Comparison of ENCODE assay signal across 8 cellular contexts in the genomic region with DNA sequence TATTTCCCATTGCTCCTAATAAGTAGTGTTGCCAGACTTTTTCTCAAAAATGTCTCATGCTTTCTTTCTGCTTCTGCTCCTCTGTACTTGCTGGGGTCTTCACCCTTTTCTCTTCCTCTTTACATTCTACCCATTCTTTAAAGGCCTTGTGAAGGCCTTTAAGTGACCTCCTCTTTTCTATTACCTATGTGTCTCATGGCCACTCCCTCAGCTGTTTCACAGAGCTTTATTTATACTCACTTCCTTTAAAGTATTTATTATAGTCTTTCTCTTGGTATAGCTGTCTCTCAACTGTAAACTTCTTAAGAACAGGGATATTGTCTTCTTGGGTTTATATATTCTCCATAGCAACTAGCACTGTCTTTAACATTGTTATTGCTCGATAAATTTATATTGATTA. TPM values are rescaled to one million over a fixed set of nuclear protein-coding genes. Genes with fewer than 3 reads are reported as not detected.
DNase-seq lines count a peak whose midpoint lies in the region; ATAC-seq, FAIRE-seq and TF ChIP-seq lines count a peak whose summit lies in the region.

No MANE protein-coding gene starts in this region.

- no peaks in the 10 kb centered on the region for H3K9me3 ChIP-seq in A549
- H3K9me3 ChIP-seq in HUES6 (ENCODE audit: control insufficient read depth, insufficient read depth, low read depth, low read length): no peaks in the 10 kb centered on the region
- no peaks in the 10 kb centered on the region for H3K9me3 ChIP-seq in K562 (replicated peaks; ENCODE audit: control insufficient read depth, insufficient read depth, low read depth, low read length)
- no peaks in the 10 kb centered on the region for H3K9me3 ChIP-seq in mesenchymal stem cell (ENCODE audit: control insufficient read depth, low read length)

- TF ChIP-seq POLR2A in A549 (IDR thresholded peaks at IDR 0.05; ENCODE audit: low read length) (no peak), K562 (conservative IDR thresholded peaks at IDR 0.05) (no peak)

- intact Hi-C loops in K562 (cut with micrococcal nuclease): loop anchor here (2.0 kb wide), 2 partner anchors 67 to 135 kb away; a partner anchor contains a TSS

- H3K4me3 ChIP-seq in A549 (peak overlapping the region; percentile 66), HUES6 (ENCODE audit: low read depth, low read length) (peak overlapping the region; percentile 75), K562 (peak overlapping the region; percentile 55), mesenchymal stem cell (ENCODE audit: insufficient read depth in 1 of 2, low read depth in 1 of 2, low read length in 2 of 2) (peak overlapping the region in 1 of 2 experiments; percentile 90)

- in situ Hi-C loops in K562 (cut with MboI): no loop called here

- peak overlapping the region; percentile 86 for H3K4me2 ChIP-seq in A549
- H3K4me2 ChIP-seq in K562 (ENCODE audit: insufficient read depth, low read length): peak overlapping the region; percentile 68
- H3K4me2 ChIP-seq in mesenchymal stem cell (ENCODE audit: low read length, poor library complexity, severe bottlenecking): peak overlapping the region; percentile 57

- H3K4ac ChIP-seq in mesenchymal stem cell (ENCODE audit: low read depth in 1 of 2, low read length in 2 of 2): no peak overlapping the region

- no peak for TF ChIP-seq RAD21 in A549 (conservative IDR thresholded peaks at IDR 0.05 in 1 of 2, IDR thresholded peaks at IDR 0.05 in 1 of 2)
- no peak for TF ChIP-seq RAD21 in K562 (CRISPR knock-in tag; conservative IDR thresholded peaks at IDR 0.05 in 1 of 2, IDR thresholded peaks at IDR 0.05 in 1 of 2)

- H3K36me3 ChIP-seq in HUES6 (ENCODE audit: control insufficient read depth, insufficient read depth, low read length): peaks cover 35% of the 10 kb centered on the region
- H3K36me3 ChIP-seq in K562 (ENCODE audit: control insufficient read depth, insufficient read depth, low read length): peaks cover 29% of the 10 kb centered on the region
- peaks cover 3 to 35% of the 10 kb centered on the region in 2 experiments for H3K36me3 ChIP-seq in mesenchymal stem cell (ENCODE audit: control insufficient read depth in 1 of 2, insufficient read depth in 2 of 2, low read depth in 1 of 2, low read length in 2 of 2)

- no peak for TF ChIP-seq EP300 in A549 (IDR thresholded peaks at IDR 0.05)
- no peak for TF ChIP-seq EP300 in K562 (IDR thresholded peaks at IDR 0.05; ENCODE audit: low read length)

- BruUV-seq in K562 (replicated peaks; lab: Mats Ljungman, UMichigan): TSS peak; percentile 55

- no peak overlapping the region for H3K23ac ChIP-seq in mesenchymal stem cell (ENCODE audit: low read length in 2 of 2)

- H2AK5ac ChIP-seq in mesenchymal stem cell (ENCODE audit: low read length, severe bottlenecking): no peak overlapping the region

- no peaks in the 10 kb centered on the region for H4K20me1 ChIP-seq in K562 (replicated peaks; ENCODE audit: control insufficient read depth, insufficient read depth, low read length)

- CTCF ChIA-PET in A549 (lab: Yijun Ruan, JAX) (interaction anchor here (1.1 to 1.3 kb wide), 4 partner anchors 8 to 440 kb away, joined by 3 to 4 read pairs (median 3); no protein-coding TSS in a partner anchor), K562 (lab: Yijun Ruan, JAX; ENCODE audit: low intra/inter-chr PET ratio) (no interaction called here)

- no peak overlapping the region for H2BK15ac ChIP-seq in mesenchymal stem cell (ENCODE audit: low read depth, poor library complexity, severe bottlenecking)

- H3K79me2 ChIP-seq in K562 (ENCODE audit: control insufficient read depth, insufficient read depth, low read length): peaks cover 28% of the 10 kb centered on the region

- ATAC-seq in A549 (no peak), K562 (peak; percentile 27), HG03108 (IDR thresholded peaks at IDR 0.05; ENCODE audit: unreplicated experiment) (no peak), GM18858 (IDR thresholded peaks at IDR 0.05; ENCODE audit: unreplicated experiment) (no peak)

- no peak overlapping the region for H2BK5ac ChIP-seq in mesenchymal stem cell (ENCODE audit: low read depth, low read length, poor library complexity, severe bottlenecking)

- H3K9ac ChIP-seq in HUES6 (ENCODE audit: low read length) (no peak overlapping the region), K562 (ENCODE audit: insufficient read depth in 1 of 2, low read depth in 2 of 2, low read length in 2 of 2) (peak overlapping the region in 1 of 2 experiments; percentile 70; a peak in 2 of 4 replicates), mesenchymal stem cell (ENCODE audit: low read length) (peak overlapping the region; percentile 95)

- H3K4me1 ChIP-seq in A549 (peaks cover 13% of the 10 kb centered on the region; the same call in 2 of the 3 replicates), HUES6 (ENCODE audit: control insufficient read depth, insufficient read depth, low read length) (no peaks in the 10 kb centered on the region), K562 (replicated peaks in 1 of 2; ENCODE audit: control insufficient read depth in 2 of 2, insufficient read depth in 2 of 2, low read length in 2 of 2) (no peaks in the 10 kb centered on the region; a peak in 1 of 5 replicates), mesenchymal stem cell (ENCODE audit: control insufficient read depth, insufficient read depth, low read depth, low read length) (no peaks in the 10 kb centered on the region)

- H3K27ac ChIP-seq in A549: peak overlapping the region; percentile 75 to 88; a peak in 2 of 6 replicates
- no peak overlapping the region for H3K27ac ChIP-seq in HUES6 (ENCODE audit: low read depth, low read length)
- H3K27ac ChIP-seq in K562 (ENCODE audit: extremely low read depth, low read depth, low read length): peak overlapping the region; percentile 55
- no peak overlapping the region for H3K27ac ChIP-seq in mesenchymal stem cell (ENCODE audit: low read length, poor library complexity, severe bottlenecking)

- H2AFZ ChIP-seq in K562 (ENCODE audit: low read depth, low read length) (no peak overlapping the region), mesenchymal stem cell (ENCODE audit: low read depth, low read length) (no peak overlapping the region)

- no peaks in the 10 kb centered on the region for H3K9me1 ChIP-seq in K562 (ENCODE audit: control insufficient read depth, insufficient read depth, low read length)

- TF ChIP-seq CTCF in A549 (IDR thresholded peaks at IDR 0.05): no peak
- TF ChIP-seq CTCF in K562 (IDR thresholded peaks at IDR 0.05 in 2 of 3, conservative IDR thresholded peaks at IDR 0.05 in 1 of 3; ENCODE audit: insufficient read depth in 2 of 3, low read depth in 1 of 3, low read length in 3 of 3): no peak

- FAIRE-seq in A549 (lab: Jason Lieb, UNC) (no peak), K562 (lab: Jason Lieb, UNC) (no peak)

- no peak overlapping the region for H3K14ac ChIP-seq in mesenchymal stem cell (ENCODE audit: low read length in 2 of 2)

- no peaks in the 10 kb centered on the region for H3K27me3 ChIP-seq in HUES6 (ENCODE audit: control insufficient read depth, insufficient read depth, low read length)
- no peaks in the 10 kb centered on the region for H3K27me3 ChIP-seq in K562 (ENCODE audit: control insufficient read depth in 2 of 2, insufficient read depth in 2 of 2, low read length in 2 of 2)
- no peaks in the 10 kb centered on the region for H3K27me3 ChIP-seq in mesenchymal stem cell (ENCODE audit: control insufficient read depth in 1 of 2, insufficient read depth in 1 of 2, low read length in 2 of 2)

- H4K8ac ChIP-seq in mesenchymal stem cell (ENCODE audit: low read length): no peak overlapping the region

- DNase-seq in A549 (ENCODE audit: low read depth in 1 of 2, low spot score in 1 of 2) (peak in 1 of 2 experiments; percentile 5), K562 (ENCODE audit: extremely low read depth in 1 of 4, low spot score in 3 of 4) (peak in 1 of 4 experiments; percentile 30), mesenchymal stem cell (peak; percentile 11), D341Med (ENCODE audit: low spot score) (no peak), ecto neural progenitor cell (ENCODE audit: low spot score) (no peak)

- no peak overlapping the region for H2BK12ac ChIP-seq in mesenchymal stem cell (ENCODE audit: low read length in 2 of 2)

- H4K91ac ChIP-seq in mesenchymal stem cell (ENCODE audit: low read length): no peak overlapping the region

- POLR2A ChIA-PET in A549 (lab: Yijun Ruan, JAX) (interaction anchor here (0.5 to 2.4 kb wide), 3 partner anchors 9 to 267 kb away, joined by 3 to 19 read pairs (median 4); a partner anchor contains a TSS), K562 (lab: Yijun Ruan, JAX) (interaction anchor here (0.6 to 2.3 kb wide), 6 partner anchors 17 to 129 kb away, joined by 3 to 10 read pairs (median 4); a partner anchor contains a TSS)

- H3K18ac ChIP-seq in mesenchymal stem cell (ENCODE audit: low read depth in 1 of 2, low read length in 2 of 2): no peak overlapping the region

- peaks cover 6% of the 10 kb centered on the region for H3K79me1 ChIP-seq in mesenchymal stem cell (replicated peaks; ENCODE audit: low read length, poor library complexity, severe bottlenecking)

- no peak overlapping the region for H2BK120ac ChIP-seq in mesenchymal stem cell (ENCODE audit: low read depth, low read length)

- WGBS in A549 (ENCODE audit: missing lambda C conversion rate): 2% methylated on average over 1 of the region's 1 CpG
- 5% methylated on average over 1 of the region's 1 CpG for WGBS in K562 (ENCODE audit: insufficient coverage, low coverage, missing lambda C conversion rate)
- no CpG with 5 or more reads among the region's 1 CpG for WGBS in mesenchymal stem cell

RNA-seq across cellular contexts. Expression of a gene that starts 0.8 kb away (rescaled TPM):
- 34.9 and 41.8 TPM in 2 replicates for polyA plus RNA-seq in A549 (2011; rRNA removed)
- polyA plus RNA-seq in A549 (2012; cell fraction: cytosol; rRNA removed): 5.6 and 6.2 TPM in 2 replicates
- polyA plus RNA-seq in A549 (2012; cell fraction: nucleus; rRNA removed): 7.2 and 11.4 TPM in 2 replicates
- 23.9 to 32.3 TPM (median 27.7 TPM) in 3 replicates for polyA plus RNA-seq in A549 (2017; fragmentation: RNase III; extraction: RNeasy Plus Mini Kit Qiagen cat#74134 plus additional on column Dnase treatment)
- polyA minus RNA-seq in A549 (2011; rRNA and poly(A)+ RNA removed): 24.6 and 30.4 TPM in 2 replicates
- total RNA-seq in K562 (2011; cell fraction: chromatin; rRNA removed; ENCODE audit: low replicate concordance): 15.8 and 40.1 TPM in 2 replicates
- 11.8 and 12.5 TPM in 2 replicates for total RNA-seq in K562 (2011; cell fraction: nucleolus; rRNA removed)
- 16.7 and 23.1 TPM in 2 replicates for total RNA-seq in K562 (2011; cell fraction: nucleoplasm; rRNA removed)
- 8.1 and 8.8 TPM in 2 replicates for total RNA-seq in K562 (2014; rRNA removed)
- 25.3 and 30.3 TPM in 2 replicates for total RNA-seq in K562 (2014; rRNA removed; fragmentation: Illumina TruSeq; extraction: Trizol)
- total RNA-seq in K562 (2015; rRNA removed; fragmentation: Illumina TruSeq; extraction: Trizol): 19.4 and 21.2 TPM in 2 replicates
- total RNA-seq in K562 (2021): 21.3 and 21.4 TPM in 2 replicates
- 37.5 and 42.1 TPM in 2 replicates for polyA plus RNA-seq in K562 (2011; rRNA removed)
- polyA plus RNA-seq in K562 (2011; cell fraction: cytosol; rRNA removed): 11.7 and 20.0 TPM in 2 replicates
- polyA plus RNA-seq in K562 (2011; cell fraction: nucleus; rRNA removed): 7.3 and 9.5 TPM in 2 replicates
- polyA plus RNA-seq in K562 (2012): 26.5 and 34.6 TPM in 2 replicates
- 26.8 and 29.7 TPM in 2 replicates for polyA plus RNA-seq in K562 (2014; fragmentation: Illumina TruSeq; extraction: Trizol)
- 10 to 100 TPM; 16.8 to 21.9 TPM for polyA plus RNA-seq in K562 (2014; fragmentation: Nextera tagmentation; extraction: Ambion mirVana)
- polyA plus RNA-seq in K562 (2014; rRNA removed): 18.6 and 21.6 TPM in 2 replicates
- 69.1 and 75.4 TPM in 2 replicates for polyA minus RNA-seq in K562 (2011; rRNA and poly(A)+ RNA removed)
- 23.8 and 27.6 TPM in 2 replicates for polyA minus RNA-seq in K562 (2011; cell fraction: cytosol; rRNA and poly(A)+ RNA removed)
- polyA minus RNA-seq in K562 (2011; cell fraction: nucleus; rRNA and poly(A)+ RNA removed): 6.1 and 16.4 TPM in 2 replicates
- 14.9 TPM for polyA plus RNA-seq in mesenchymal stem cell (2013, experiment 1 of 2)
- 15.8 TPM for polyA plus RNA-seq in mesenchymal stem cell (2013, experiment 2 of 2)

RNA-seq across cellular contexts. Expression of a gene that starts 24.5 kb away (rescaled TPM):
- polyA plus RNA-seq in A549 (2011; rRNA removed): 20.6 and 30.6 TPM in 2 replicates
- 2.7 and 3.5 TPM in 2 replicates for polyA plus RNA-seq in A549 (2012; cell fraction: cytosol; rRNA removed)
- polyA plus RNA-seq in A549 (2012; cell fraction: nucleus; rRNA removed): 2.1 and 3.9 TPM in 2 replicates
- polyA plus RNA-seq in A549 (2017; fragmentation: RNase III; extraction: RNeasy Plus Mini Kit Qiagen cat#74134 plus additional on column Dnase treatment): 8.9 to 13.6 TPM (median 11.6 TPM) in 3 replicates
- polyA minus RNA-seq in A549 (2011; rRNA and poly(A)+ RNA removed): 5.1 and 5.2 TPM in 2 replicates
- total RNA-seq in K562 (2011; cell fraction: chromatin; rRNA removed; ENCODE audit: low replicate concordance): not detected in 2 replicates
- total RNA-seq in K562 (2011; cell fraction: nucleolus; rRNA removed): not detected in 2 replicates
- total RNA-seq in K562 (2011; cell fraction: nucleoplasm; rRNA removed): not detected in 2 replicates
- not detected in 2 replicates for total RNA-seq in K562 (2014; rRNA removed)
- total RNA-seq in K562 (2014; rRNA removed; fragmentation: Illumina TruSeq; extraction: Trizol): not detected in 2 replicates
- not detected in 2 replicates for total RNA-seq in K562 (2015; rRNA removed; fragmentation: Illumina TruSeq; extraction: Trizol)
- not detected in 2 replicates for total RNA-seq in K562 (2021)
- not detected in 2 replicates for polyA plus RNA-seq in K562 (2011; rRNA removed)
- polyA plus RNA-seq in K562 (2011; cell fraction: cytosol; rRNA removed): not detected in 2 replicates
- polyA plus RNA-seq in K562 (2011; cell fraction: nucleus; rRNA removed): not detected in 2 replicates
- polyA plus RNA-seq in K562 (2012): not detected in 2 replicates
- not detected in 2 replicates for polyA plus RNA-seq in K562 (2014; fragmentation: Illumina TruSeq; extraction: Trizol)
- not detected for polyA plus RNA-seq in K562 (2014; fragmentation: Nextera tagmentation; extraction: Ambion mirVana)
- polyA plus RNA-seq in K562 (2014; rRNA removed): not detected in 2 replicates
- not detected in 2 replicates for polyA minus RNA-seq in K562 (2011; rRNA and poly(A)+ RNA removed)
- polyA minus RNA-seq in K562 (2011; cell fraction: cytosol; rRNA and poly(A)+ RNA removed): not detected in 2 replicates
- polyA minus RNA-seq in K562 (2011; cell fraction: nucleus; rRNA and poly(A)+ RNA removed): not detected in 2 replicates
- not detected for polyA plus RNA-seq in mesenchymal stem cell (2013, experiment 1 of 2)
- not detected for polyA plus RNA-seq in mesenchymal stem cell (2013, experiment 2 of 2)

Comparison
In these comparisons a context has a peak if more than half of its experiments do, and no peak if none do; other contexts are left out.
1. H3K27ac ChIP-seq: peak in A549 (2 of 2) and K562 (single experiment); none in HUES6 (single experiment) and mesenchymal stem cell (single experiment).
2. Peak in every context shown above with its lines, with median percentiles within 50 percentile points of each other: H3K4me2 ChIP-seq.